8 cellular contexts compared by ENCODE assay signal in genomic region chr16:30525844-30526136, GRCh38. TPM values are rescaled to one million over a fixed set of nuclear protein-coding genes. Genes with fewer than 3 reads are reported as not detected.
DNase-seq lines count a peak whose midpoint lies in the region; ATAC-seq and TF ChIP-seq lines count a peak whose summit lies in the region.

No MANE protein-coding gene starts in this region.

- H3K4me3 Mint-ChIP-seq in Caco-2 (ENCODE audit: unreplicated experiment) = peak overlapping the region; percentile 82

- no peaks in the 10 kb centered on the region for H3K9me3 Mint-ChIP-seq in Caco-2 (ENCODE audit: unreplicated experiment)

- POLR2A ChIA-PET in Caco-2 (lab: Charles Lee) (no interaction called here), PC-9 (lab: Charles Lee; ENCODE audit: unreplicated experiment) (interaction anchor here (0.6 kb wide), 1 partner anchor 81 kb away, joined by 4 read pairs; no protein-coding TSS in a partner anchor)

- no peaks in the 10 kb centered on the region for H3K27me3 Mint-ChIP-seq in Caco-2 (ENCODE audit: insufficient read depth, unreplicated experiment)

- no peaks in the 10 kb centered on the region; the same call in 1 of the 2 replicates for H3K36me3 ChIP-seq in Caco-2 (ENCODE audit: control insufficient read depth, insufficient read depth, low read length)
- H3K36me3 ChIP-seq in PC-9 (ENCODE audit: low read depth) = 0 out of 2 replicates have a peak, but pooled peaks cover 3% of the 10 kb centered on the region
- no peaks in the 10 kb centered on the region for H3K36me3 ChIP-seq in parathyroid adenoma (ENCODE audit: control insufficient read depth, insufficient read depth, low read length)

- peaks cover 23% of the 10 kb centered on the region for H3K36me3 Mint-ChIP-seq in Caco-2 (ENCODE audit: insufficient read depth, unreplicated experiment)

- H3K9ac ChIP-seq in parathyroid adenoma = no peak overlapping the region

- peaks cover 14% of the 10 kb centered on the region for H3K4me1 Mint-ChIP-seq in Caco-2 (ENCODE audit: low read depth, unreplicated experiment)

- peaks cover 41% of the 10 kb centered on the region for H3F3A ChIP-seq in PC-9 (ENCODE audit: insufficient read depth, low read depth)

- no peaks in the 10 kb centered on the region for H3K9me2 ChIP-seq in PC-9 (ENCODE audit: insufficient read depth)

- peak overlapping the region; percentile 78; the same call in 1 of the 2 replicates for H2AFZ ChIP-seq in PC-9
- H2AFZ ChIP-seq in parathyroid adenoma = peak overlapping the region; percentile 79

- H3K27me3 ChIP-seq in Caco-2 (replicated peaks; ENCODE audit: control insufficient read depth, insufficient read depth, low read length) (no peaks in the 10 kb centered on the region), PC-9 (ENCODE audit: insufficient read depth, low read depth) (no peaks in the 10 kb centered on the region), parathyroid adenoma (ENCODE audit: control insufficient read depth, insufficient read depth, low read length) (no peaks in the 10 kb centered on the region)

- CTCF ChIA-PET in Caco-2 (lab: Charles Lee) = interaction anchor here (1.6 kb wide), 1 partner anchor 96 kb away, joined by 6 read pairs; the partner anchor contains the start of gene DCTPP1
- CTCF ChIA-PET in PC-9 (lab: Charles Lee) = no interaction called here

- peaks cover 12% of the 10 kb centered on the region; the same call in 1 of the 2 replicates for H3K79me2 ChIP-seq in PC-9 (ENCODE audit: low read depth)
- no peaks in the 10 kb centered on the region for H3K79me2 ChIP-seq in parathyroid adenoma

- no peak for TF ChIP-seq CTCF in Caco-2 (IDR thresholded peaks at IDR 0.05; ENCODE audit: insufficient read depth in 1 of 2, low read depth in 1 of 2, low read length in 1 of 2, severe bottlenecking in 1 of 2, unreplicated experiment in 1 of 2)
- TF ChIP-seq CTCF in PC-9 (conservative IDR thresholded peaks at IDR 0.05) = no peak
- TF ChIP-seq CTCF in epithelial cell of proximal tubule (conservative IDR thresholded peaks at IDR 0.05; ENCODE audit: low read depth, low read length) = no peak
- no peak for TF ChIP-seq CTCF in parathyroid adenoma (IDR thresholded peaks at IDR 0.05)

- H3K9me3 ChIP-seq in Caco-2 (no peaks in the 10 kb centered on the region), PC-9 (ENCODE audit: insufficient read depth, low read depth) (no peaks in the 10 kb centered on the region), parathyroid adenoma (ENCODE audit: control insufficient read depth, low read length) (no peaks in the 10 kb centered on the region)

- H4K20me1 ChIP-seq in PC-9 (ENCODE audit: insufficient read depth) = no peaks in the 10 kb centered on the region

- BruUV-seq in Caco-2 (replicated peaks; lab: Mats Ljungman, UMichigan) = TSS peak; percentile 51
- TSS peak; percentile 56 for BruUV-seq in PC-9 (replicated peaks; lab: Mats Ljungman, UMichigan)

- peak overlapping the region; percentile 69 for H3K4me3 ChIP-seq in Caco-2 (ENCODE audit: low read depth, low read length)
- peak overlapping the region; percentile 97 for H3K4me3 ChIP-seq in PC-9
- H3K4me3 ChIP-seq in epithelial cell of proximal tubule (ENCODE audit: low read depth, low read length) = peak overlapping the region; percentile 84
- H3K4me3 ChIP-seq in parathyroid adenoma (ENCODE audit: low read depth, low read length) = peak overlapping the region; percentile 79

- H3K4me2 ChIP-seq in PC-9 = peak overlapping the region; percentile 80
- H3K4me2 ChIP-seq in parathyroid adenoma (ENCODE audit: low read length) = peak overlapping the region; percentile 88

- H3K27ac Mint-ChIP-seq in Caco-2 (ENCODE audit: unreplicated experiment) = peak overlapping the region; percentile 49

- no peak for DNase-seq in Caco-2
- no peak for DNase-seq in PC-9
- DNase-seq in epithelial cell of proximal tubule (ENCODE audit: low read depth) = no peak
- DNase-seq in NCI-H146 (lab: John Stamatoyannopoulos, UW) = no peak
- no peak for DNase-seq in HuH-7 (ENCODE audit: low spot score)
- DNase-seq in NCI-H69 (lab: John Stamatoyannopoulos, UW) = no peak

- H3K4me1 ChIP-seq in Caco-2 (peaks cover 30% of the 10 kb centered on the region), PC-9 (replicated peaks; ENCODE audit: insufficient read depth) (peaks cover 32% of the 10 kb centered on the region), parathyroid adenoma (peaks cover 13% of the 10 kb centered on the region)

- no peak for ATAC-seq in GM18858 (IDR thresholded peaks at IDR 0.05; ENCODE audit: unreplicated experiment)

- peak overlapping the region; percentile 54 for H3K27ac ChIP-seq in PC-9
- H3K27ac ChIP-seq in parathyroid adenoma = peak overlapping the region; percentile 100

- intact Hi-C loops in Caco-2 (cut with micrococcal nuclease; ENCODE audit: unreplicated experiment) (loop anchor here (2.0 to 10.0 kb wide), 3 partner anchors 95 to 172 kb away; partner anchors contain the start of genes DCTPP1, FBRS, PRR14 and SRCAP), PC-9 (cut with micrococcal nuclease; ENCODE audit: unreplicated experiment) (loop anchor here (2.0 to 5.0 kb wide), 4 partner anchors 33 to 148 kb away; partner anchors contain the start of genes DCTPP1 and ZNF764)

RNA-seq across cellular contexts. Expression of gene ZNF768, which starts 0.6 kb away (rescaled TPM):
- total RNA-seq in Caco-2 (2022) (30.3 and 30.6 TPM in 2 replicates), PC-9 (2021) (64.2 and 68.4 TPM in 2 replicates), epithelial cell of proximal tubule (34.8 and 35.2 TPM in 2 replicates)

RNA-seq across cellular contexts. Expression of gene ZNF747, which starts 8.9 kb away (rescaled TPM):
- 6.9 and 8.1 TPM in 2 replicates for total RNA-seq in Caco-2 (2022)
- 14.5 and 17.9 TPM in 2 replicates for total RNA-seq in PC-9 (2021)
- 5.1 and 7.6 TPM in 2 replicates for total RNA-seq in epithelial cell of proximal tubule

RNA-seq across cellular contexts. Expression of gene ZNF764, which starts 32.4 kb away (rescaled TPM):
- total RNA-seq in Caco-2 (2022) (8.5 and 10.9 TPM in 2 replicates), PC-9 (2021) (12.3 and 12.4 TPM in 2 replicates), epithelial cell of proximal tubule (5.2 and 10.9 TPM in 2 replicates)

RNA-seq across cellular contexts. Expression of gene ZNF688, which starts 45.7 kb away (rescaled TPM):
- total RNA-seq in Caco-2 (2022) (6.2 and 10.0 TPM in 2 replicates), PC-9 (2021) (13.1 and 25.7 TPM in 2 replicates), epithelial cell of proximal tubule (8.2 and 9.1 TPM in 2 replicates)

RNA-seq across cellular contexts. Expression of gene ITGAL, which starts 53.2 kb away (rescaled TPM):
- 0.57 TPM in 1 of 2 replicates, not detected in the other for total RNA-seq in Caco-2 (2022)
- 0.50 TPM in 1 of 2 replicates, not detected in the other for total RNA-seq in PC-9 (2021)
- total RNA-seq in epithelial cell of proximal tubule = not detected in 2 replicates
